11 cellular contexts compared by ENCODE assay signal in the genomic region with DNA sequence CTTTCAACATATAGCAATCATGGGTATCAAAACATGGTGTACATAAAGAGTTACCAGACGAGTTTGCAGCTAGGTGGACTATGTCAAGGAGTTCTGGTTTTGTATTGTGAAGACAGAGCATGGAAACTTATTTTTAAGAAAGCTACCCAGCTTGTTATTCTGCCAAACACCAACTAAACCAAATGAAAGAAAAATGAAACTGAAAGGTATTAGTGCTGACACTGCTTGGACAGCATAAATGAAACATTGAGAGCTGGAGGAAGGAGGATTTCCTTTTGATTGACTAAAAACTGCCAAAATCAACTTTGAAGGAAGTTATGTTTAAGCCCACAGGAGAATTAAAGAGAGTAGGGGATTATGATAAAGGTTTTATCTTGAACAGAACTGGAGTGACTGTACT.
A peak's percentile ranks its signal among the peaks of the same experiment; 100 is the strongest.
DNase-seq lines count a peak whose midpoint lies in the region; ATAC-seq, FAIRE-seq and TF ChIP-seq lines count a peak whose summit lies in the region.
"Had no signal": no experiment of that assay in that cellular context is flagged by ENCODE, and none has a peak within 500 bp of the region (broad histone marks: within the 10 kb centered on the region; RNA-seq: fewer than 3 reads in every experiment).

No MANE protein-coding gene starts in this region.

- H3K79me2 ChIP-seq in astrocyte (ENCODE audit: insufficient read depth, low read length), result no peaks in the 10 kb centered on the region

- H3K27me3 ChIP-seq in astrocyte (ENCODE audit: insufficient read depth, low read length), result no peaks in the 10 kb centered on the region
- H3K27me3 ChIP-seq in effector memory CD4-positive, alpha-beta T cell (replicated peaks; ENCODE audit: control insufficient read depth, insufficient read depth, low read length, poor library complexity, severe bottlenecking), result no peaks in the 10 kb centered on the region
- H3K27me3 ChIP-seq: esophagus squamous epithelium had no signal

- no peak overlapping the region for H3K4me3 ChIP-seq in astrocyte (ENCODE audit: insufficient read depth, low read depth, low read length)
- no peak overlapping the region for H3K4me3 ChIP-seq in effector memory CD4-positive, alpha-beta T cell (ENCODE audit: insufficient read depth, low read depth, low read length, poor library complexity, severe bottlenecking)
- H3K4me3 ChIP-seq: esophagus squamous epithelium had no signal

- H3K36me3 Mint-ChIP-seq in astrocyte (ENCODE audit: low read depth, unreplicated experiment) (no peaks in the 10 kb centered on the region), glutamatergic neuron (ENCODE audit: unreplicated experiment) (no peaks in the 10 kb centered on the region)
- H3K36me3 Mint-ChIP-seq in activated CD4-positive, alpha-beta memory T cell treated with anti-CD3 and anti-CD28 coated beads, Interleukin-2, amount 10 ng/mL, durations not matched to agents 7 days and 5 days (ENCODE audit: low read depth), result no peaks in the 10 kb centered on the region

- H3K36me3 ChIP-seq in astrocyte (ENCODE audit: insufficient read depth, low read length), result no peaks in the 10 kb centered on the region
- no peaks in the 10 kb centered on the region for H3K36me3 ChIP-seq in effector memory CD4-positive, alpha-beta T cell (ENCODE audit: control insufficient read depth, insufficient read depth, low read length)
- H3K36me3 ChIP-seq: esophagus squamous epithelium had no signal

- POLR2A ChIA-PET in activated CD4-positive, alpha-beta memory T cell treated with anti-CD3 and anti-CD28 coated beads, Interleukin-2, amount 10 ng/mL, durations not matched to agents 7 days and 5 days (lab: Charles Lee), result no interaction called here

- H3K4me1 Mint-ChIP-seq in astrocyte (ENCODE audit: low read depth, unreplicated experiment), result peaks cover 2% of the 10 kb centered on the region
- H3K4me1 Mint-ChIP-seq in activated CD4-positive, alpha-beta memory T cell treated with anti-CD3 and anti-CD28 coated beads, Interleukin-2, amount 10 ng/mL, durations not matched to agents 7 days and 5 days, result peaks cover 2% of the 10 kb centered on the region
- H3K4me1 Mint-ChIP-seq in glutamatergic neuron (ENCODE audit: low read depth, unreplicated experiment), result no peaks in the 10 kb centered on the region

- H3K9me3 Mint-ChIP-seq in astrocyte (ENCODE audit: unreplicated experiment), result no peaks in the 10 kb centered on the region
- no peaks in the 10 kb centered on the region for H3K9me3 Mint-ChIP-seq in activated CD4-positive, alpha-beta memory T cell treated with anti-CD3 and anti-CD28 coated beads, Interleukin-2, amount 10 ng/mL, durations not matched to agents 7 days and 5 days
- H3K9me3 Mint-ChIP-seq in glutamatergic neuron (ENCODE audit: unreplicated experiment), result no peaks in the 10 kb centered on the region

- peak overlapping the region; percentile 22 for H3K27ac Mint-ChIP-seq in astrocyte (ENCODE audit: unreplicated experiment)
- H3K27ac Mint-ChIP-seq in activated CD4-positive, alpha-beta memory T cell treated with anti-CD3 and anti-CD28 coated beads, Interleukin-2, amount 10 ng/mL, durations not matched to agents 7 days and 5 days, result no peak overlapping the region
- no peak overlapping the region for H3K27ac Mint-ChIP-seq in glutamatergic neuron (ENCODE audit: unreplicated experiment)

- CTCF ChIA-PET in activated CD4-positive, alpha-beta memory T cell treated with anti-CD3 and anti-CD28 coated beads, Interleukin-2, amount 10 ng/mL, durations not matched to agents 7 days and 5 days (lab: Charles Lee), result no interaction called here

- intact Hi-C loops in head of caudate nucleus (cut with DNase I), result no loop called here

- H3K27ac ChIP-seq in astrocyte (ENCODE audit: low read depth, low read length), result no peak overlapping the region
- H3K27ac ChIP-seq in effector memory CD4-positive, alpha-beta T cell (ENCODE audit: insufficient read depth, low read length, poor library complexity, severe bottlenecking), result no peak overlapping the region
- H3K27ac ChIP-seq: esophagus squamous epithelium had no signal

- no peak overlapping the region for H2AFZ ChIP-seq in astrocyte (ENCODE audit: low read depth, low read length)

- H3K9me3 ChIP-seq in astrocyte (ENCODE audit: insufficient read depth, low read depth, low read length), result no peaks in the 10 kb centered on the region
- H3K9me3 ChIP-seq in effector memory CD4-positive, alpha-beta T cell (ENCODE audit: control insufficient read depth, low read length), result no peaks in the 10 kb centered on the region
- H3K9me3 ChIP-seq: esophagus squamous epithelium had no signal

- ATAC-seq in GM18873 (IDR thresholded peaks at IDR 0.05; ENCODE audit: low FRiP score, unreplicated experiment), result peak; percentile 80
- peak; percentile 82 for ATAC-seq in GM21529 (IDR thresholded peaks at IDR 0.05; ENCODE audit: unreplicated experiment)
- peak; percentile 91 for ATAC-seq in HG03159 (IDR thresholded peaks at IDR 0.05; ENCODE audit: unreplicated experiment)

- H3K27me3 Mint-ChIP-seq in astrocyte (ENCODE audit: low read depth, unreplicated experiment), result no peaks in the 10 kb centered on the region
- H3K27me3 Mint-ChIP-seq in activated CD4-positive, alpha-beta memory T cell treated with anti-CD3 and anti-CD28 coated beads, Interleukin-2, amount 10 ng/mL, durations not matched to agents 7 days and 5 days, result no peaks in the 10 kb centered on the region
- no peaks in the 10 kb centered on the region for H3K27me3 Mint-ChIP-seq in glutamatergic neuron (ENCODE audit: unreplicated experiment)

- DNase-seq in astrocyte (ENCODE audit: low read depth), result no peak
- no peak for DNase-seq in activated CD4-positive, alpha-beta memory T cell treated with anti-CD3 and anti-CD28 coated beads, Interleukin-2, amount 10 ng/mL, durations not matched to agents 7 days and 5 days
- no peak for DNase-seq in head of caudate nucleus
- DNase-seq in glutamatergic neuron, result no peak
- no peak for DNase-seq in effector memory CD4-positive, alpha-beta T cell
- DNase-seq: activated CD8-positive, alpha-beta memory T cell treated with anti-CD3 and anti-CD28 coated beads for 24 hours; esophagus squamous epithelium; retina had no signal

- no peaks in the 10 kb centered on the region for H4K20me1 ChIP-seq in astrocyte (ENCODE audit: insufficient read depth, low read length)

- no peaks in the 10 kb centered on the region for H3K4me1 ChIP-seq in astrocyte (ENCODE audit: insufficient read depth, low read length)
- H3K4me1 ChIP-seq in effector memory CD4-positive, alpha-beta T cell (ENCODE audit: control insufficient read depth, insufficient read depth, low read length, poor library complexity, severe bottlenecking), result no peaks in the 10 kb centered on the region
- H3K4me1 ChIP-seq: esophagus squamous epithelium had no signal

- no peak for TF ChIP-seq CTCF in astrocyte (IDR thresholded peaks at IDR 0.05; ENCODE audit: insufficient read depth, low read depth, low read length)
- TF ChIP-seq CTCF in glutamatergic neuron (IDR thresholded peaks at IDR 0.05; ENCODE audit: partially characterized antibody, unreplicated experiment), result no peak

- H3K4me3 Mint-ChIP-seq in astrocyte (ENCODE audit: unreplicated experiment) (no peak overlapping the region), glutamatergic neuron (ENCODE audit: unreplicated experiment) (no peak overlapping the region)
- no peak overlapping the region for H3K4me3 Mint-ChIP-seq in activated CD4-positive, alpha-beta memory T cell treated with anti-CD3 and anti-CD28 coated beads, Interleukin-2, amount 10 ng/mL, durations not matched to agents 7 days and 5 days

- H3K9ac ChIP-seq in astrocyte (ENCODE audit: low read length), result no peak overlapping the region

- no peak overlapping the region for H3K4me2 ChIP-seq in astrocyte (ENCODE audit: low read length)

- no peak for FAIRE-seq in astrocyte (lab: Jason Lieb, UNC)
